In the genomic region with DNA sequence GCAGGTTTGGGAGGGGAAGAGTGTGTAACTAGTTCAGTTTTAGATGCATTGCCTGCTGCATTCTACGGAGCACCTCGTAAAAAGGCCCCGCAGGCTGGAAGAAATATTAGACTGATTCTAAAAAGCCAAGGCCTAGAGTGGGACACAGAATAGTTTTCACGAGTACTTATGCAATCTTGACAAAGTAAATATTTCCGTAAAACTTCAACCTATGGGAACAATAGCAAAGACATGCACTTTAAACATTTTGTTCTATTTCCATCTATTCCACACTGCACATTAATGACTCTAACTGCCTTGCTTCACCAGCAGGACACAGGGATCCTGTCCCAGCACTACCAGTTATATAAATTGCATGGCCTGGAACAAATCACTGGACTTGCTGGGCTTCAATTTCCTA, we compare ENCODE assay signal across 26 cellular contexts.
"Had no signal": no experiment of that assay in that cellular context is flagged by ENCODE, and none has a peak within 500 bp of the region (broad histone marks: within the 10 kb centered on the region; RNA-seq: fewer than 3 reads in every experiment).

No MANE protein-coding gene starts in this region.

- H3K9me3 Mint-ChIP-seq: immature natural killer cell; mesothelial cell of epicardium; naive thymus-derived CD8-positive, alpha-beta T cell; nephron; neural crest cell; stimulated activated effector memory CD8-positive, alpha-beta T cell treated with anti-CD3 and anti-CD28 coated beads, Interleukin-12 subunit alpha, Interleukin-12 subunit beta, amount 100 ng/mL, for 72 hours; stimulated activated naive CD8-positive, alpha-beta T cell treated with anti-CD3 and anti-CD28 coated beads, Interleukin-15, amount 100 ng/mL, for 72 hours had no signal

- H3K36me3 Mint-ChIP-seq: stimulated activated effector memory CD8-positive, alpha-beta T cell treated with anti-CD3 and anti-CD28 coated beads, Interleukin-12 subunit alpha, Interleukin-12 subunit beta, amount 100 ng/mL, for 72 hours had no signal

- H3K4me3 Mint-ChIP-seq: immature natural killer cell; mesothelial cell of epicardium; naive thymus-derived CD8-positive, alpha-beta T cell; nephron; neural crest cell; stimulated activated effector memory CD8-positive, alpha-beta T cell treated with anti-CD3 and anti-CD28 coated beads, Interleukin-12 subunit alpha, Interleukin-12 subunit beta, amount 100 ng/mL, for 72 hours; stimulated activated naive CD8-positive, alpha-beta T cell treated with anti-CD3 and anti-CD28 coated beads, Interleukin-15, amount 100 ng/mL, for 72 hours; type B pancreatic cell had no signal

- H3K27me3 Mint-ChIP-seq: naive thymus-derived CD8-positive, alpha-beta T cell; stimulated activated naive CD8-positive, alpha-beta T cell treated with anti-CD3 and anti-CD28 coated beads, Interleukin-15, amount 100 ng/mL, for 72 hours; type B pancreatic cell had no signal

- H3K27ac Mint-ChIP-seq: immature natural killer cell; mesothelial cell of epicardium; nephron; stimulated activated effector memory CD8-positive, alpha-beta T cell treated with anti-CD3 and anti-CD28 coated beads, Interleukin-12 subunit alpha, Interleukin-12 subunit beta, amount 100 ng/mL, for 72 hours; stimulated activated naive CD8-positive, alpha-beta T cell treated with anti-CD3 and anti-CD28 coated beads, Interleukin-15, amount 100 ng/mL, for 72 hours; type B pancreatic cell had no signal

- H3K4me3 ChIP-seq: left ventricle myocardium inferior, lung, pancreas, prostate gland, sigmoid colon, spleen, tibial nerve, uterus had no signal

- H3K36me3 ChIP-seq: left ventricle myocardium inferior, pancreas, prostate gland, sigmoid colon, tibial nerve, uterus had no signal

- H3K9me3 ChIP-seq: left ventricle myocardium inferior, pancreas, prostate gland, sigmoid colon, tibial nerve, uterus had no signal

- DNase-seq: hypothalamus; immature natural killer cell; left ventricle myocardium inferior; mesendoderm; naive thymus-derived CD8-positive, alpha-beta T cell; nucleus accumbens; pancreas; posterior cingulate gyrus; retina; right cardiac atrium; sigmoid colon; small intestine; spleen; stimulated activated CD4-positive, alpha-beta T cell treated with anti-CD3 and anti-CD28 coated beads, Interleukin-4, amount 100 ng/mL, for 24 hours; stimulated activated naive CD4-positive, alpha-beta T cell; stimulated activated naive CD8-positive, alpha-beta T cell treated with anti-CD3 and anti-CD28 coated beads, Interleukin-15, amount 100 ng/mL, for 72 hours; substantia nigra; uterus had no signal

- H3K27ac ChIP-seq: left ventricle myocardium inferior, pancreas, prostate gland, spleen, tibial nerve, uterus had no signal

- H3K27me3 ChIP-seq: pancreas, sigmoid colon, spleen, tibial nerve, uterus had no signal

- H3K4me1 Mint-ChIP-seq: neural crest cell had no signal

- H3K4me1 ChIP-seq: left ventricle myocardium inferior, prostate gland, tibial nerve, uterus had no signal
